1 cellular context compared by ENCODE assay signal in genomic region chr19:3573162-3573857, GRCh38.
TF ChIP-seq lines count a peak whose summit lies in the region.

No MANE protein-coding gene starts in this region.

TF ChIP-seq in GM23338, 12 proteins besides CTCF, POLR2A, EP300 and RAD21 (continued from another document):
- TF ChIP-seq, protein P1, sequence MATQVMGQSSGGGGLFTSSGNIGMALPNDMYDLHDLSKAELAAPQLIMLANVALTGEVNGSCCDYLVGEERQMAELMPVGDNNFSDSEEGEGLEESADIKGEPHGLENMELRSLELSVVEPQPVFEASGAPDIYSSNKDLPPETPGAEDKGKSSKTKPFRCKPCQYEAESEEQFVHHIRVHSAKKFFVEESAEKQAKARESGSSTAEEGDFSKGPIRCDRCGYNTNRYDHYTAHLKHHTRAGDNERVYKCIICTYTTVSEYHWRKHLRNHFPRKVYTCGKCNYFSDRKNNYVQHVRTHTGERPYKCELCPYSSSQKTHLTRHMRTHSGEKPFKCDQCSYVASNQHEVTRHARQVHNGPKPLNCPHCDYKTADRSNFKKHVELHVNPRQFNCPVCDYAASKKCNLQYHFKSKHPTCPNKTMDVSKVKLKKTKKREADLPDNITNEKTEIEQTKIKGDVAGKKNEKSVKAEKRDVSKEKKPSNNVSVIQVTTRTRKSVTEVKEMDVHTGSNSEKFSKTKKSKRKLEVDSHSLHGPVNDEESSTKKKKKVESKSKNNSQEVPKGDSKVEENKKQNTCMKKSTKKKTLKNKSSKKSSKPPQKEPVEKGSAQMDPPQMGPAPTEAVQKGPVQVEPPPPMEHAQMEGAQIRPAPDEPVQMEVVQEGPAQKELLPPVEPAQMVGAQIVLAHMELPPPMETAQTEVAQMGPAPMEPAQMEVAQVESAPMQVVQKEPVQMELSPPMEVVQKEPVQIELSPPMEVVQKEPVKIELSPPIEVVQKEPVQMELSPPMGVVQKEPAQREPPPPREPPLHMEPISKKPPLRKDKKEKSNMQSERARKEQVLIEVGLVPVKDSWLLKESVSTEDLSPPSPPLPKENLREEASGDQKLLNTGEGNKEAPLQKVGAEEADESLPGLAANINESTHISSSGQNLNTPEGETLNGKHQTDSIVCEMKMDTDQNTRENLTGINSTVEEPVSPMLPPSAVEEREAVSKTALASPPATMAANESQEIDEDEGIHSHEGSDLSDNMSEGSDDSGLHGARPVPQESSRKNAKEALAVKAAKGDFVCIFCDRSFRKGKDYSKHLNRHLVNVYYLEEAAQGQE (IDR thresholded peaks at IDR 0.05; ENCODE audit: unreplicated experiment): no peak
- TF ChIP-seq NANOG (IDR thresholded peaks at IDR 0.05; ENCODE audit: borderline replicate concordance) (no peak), STAT1 (IDR thresholded peaks at IDR 0.05; ENCODE audit: unreplicated experiment) (no peak), ZNF331 (CRISPR knock-in tag; IDR thresholded peaks at IDR 0.05; ENCODE audit: low read depth) (no peak), CREB1 (CRISPR knock-in tag; IDR thresholded peaks at IDR 0.05; ENCODE audit: low read depth) (no peak), ZNF114 (CRISPR knock-in tag; IDR thresholded peaks at IDR 0.05) (no peak), EZH2 (IDR thresholded peaks at IDR 0.05; ENCODE audit: low read depth, unreplicated experiment) (no peak)
- TF ChIP-seq, protein P2, sequence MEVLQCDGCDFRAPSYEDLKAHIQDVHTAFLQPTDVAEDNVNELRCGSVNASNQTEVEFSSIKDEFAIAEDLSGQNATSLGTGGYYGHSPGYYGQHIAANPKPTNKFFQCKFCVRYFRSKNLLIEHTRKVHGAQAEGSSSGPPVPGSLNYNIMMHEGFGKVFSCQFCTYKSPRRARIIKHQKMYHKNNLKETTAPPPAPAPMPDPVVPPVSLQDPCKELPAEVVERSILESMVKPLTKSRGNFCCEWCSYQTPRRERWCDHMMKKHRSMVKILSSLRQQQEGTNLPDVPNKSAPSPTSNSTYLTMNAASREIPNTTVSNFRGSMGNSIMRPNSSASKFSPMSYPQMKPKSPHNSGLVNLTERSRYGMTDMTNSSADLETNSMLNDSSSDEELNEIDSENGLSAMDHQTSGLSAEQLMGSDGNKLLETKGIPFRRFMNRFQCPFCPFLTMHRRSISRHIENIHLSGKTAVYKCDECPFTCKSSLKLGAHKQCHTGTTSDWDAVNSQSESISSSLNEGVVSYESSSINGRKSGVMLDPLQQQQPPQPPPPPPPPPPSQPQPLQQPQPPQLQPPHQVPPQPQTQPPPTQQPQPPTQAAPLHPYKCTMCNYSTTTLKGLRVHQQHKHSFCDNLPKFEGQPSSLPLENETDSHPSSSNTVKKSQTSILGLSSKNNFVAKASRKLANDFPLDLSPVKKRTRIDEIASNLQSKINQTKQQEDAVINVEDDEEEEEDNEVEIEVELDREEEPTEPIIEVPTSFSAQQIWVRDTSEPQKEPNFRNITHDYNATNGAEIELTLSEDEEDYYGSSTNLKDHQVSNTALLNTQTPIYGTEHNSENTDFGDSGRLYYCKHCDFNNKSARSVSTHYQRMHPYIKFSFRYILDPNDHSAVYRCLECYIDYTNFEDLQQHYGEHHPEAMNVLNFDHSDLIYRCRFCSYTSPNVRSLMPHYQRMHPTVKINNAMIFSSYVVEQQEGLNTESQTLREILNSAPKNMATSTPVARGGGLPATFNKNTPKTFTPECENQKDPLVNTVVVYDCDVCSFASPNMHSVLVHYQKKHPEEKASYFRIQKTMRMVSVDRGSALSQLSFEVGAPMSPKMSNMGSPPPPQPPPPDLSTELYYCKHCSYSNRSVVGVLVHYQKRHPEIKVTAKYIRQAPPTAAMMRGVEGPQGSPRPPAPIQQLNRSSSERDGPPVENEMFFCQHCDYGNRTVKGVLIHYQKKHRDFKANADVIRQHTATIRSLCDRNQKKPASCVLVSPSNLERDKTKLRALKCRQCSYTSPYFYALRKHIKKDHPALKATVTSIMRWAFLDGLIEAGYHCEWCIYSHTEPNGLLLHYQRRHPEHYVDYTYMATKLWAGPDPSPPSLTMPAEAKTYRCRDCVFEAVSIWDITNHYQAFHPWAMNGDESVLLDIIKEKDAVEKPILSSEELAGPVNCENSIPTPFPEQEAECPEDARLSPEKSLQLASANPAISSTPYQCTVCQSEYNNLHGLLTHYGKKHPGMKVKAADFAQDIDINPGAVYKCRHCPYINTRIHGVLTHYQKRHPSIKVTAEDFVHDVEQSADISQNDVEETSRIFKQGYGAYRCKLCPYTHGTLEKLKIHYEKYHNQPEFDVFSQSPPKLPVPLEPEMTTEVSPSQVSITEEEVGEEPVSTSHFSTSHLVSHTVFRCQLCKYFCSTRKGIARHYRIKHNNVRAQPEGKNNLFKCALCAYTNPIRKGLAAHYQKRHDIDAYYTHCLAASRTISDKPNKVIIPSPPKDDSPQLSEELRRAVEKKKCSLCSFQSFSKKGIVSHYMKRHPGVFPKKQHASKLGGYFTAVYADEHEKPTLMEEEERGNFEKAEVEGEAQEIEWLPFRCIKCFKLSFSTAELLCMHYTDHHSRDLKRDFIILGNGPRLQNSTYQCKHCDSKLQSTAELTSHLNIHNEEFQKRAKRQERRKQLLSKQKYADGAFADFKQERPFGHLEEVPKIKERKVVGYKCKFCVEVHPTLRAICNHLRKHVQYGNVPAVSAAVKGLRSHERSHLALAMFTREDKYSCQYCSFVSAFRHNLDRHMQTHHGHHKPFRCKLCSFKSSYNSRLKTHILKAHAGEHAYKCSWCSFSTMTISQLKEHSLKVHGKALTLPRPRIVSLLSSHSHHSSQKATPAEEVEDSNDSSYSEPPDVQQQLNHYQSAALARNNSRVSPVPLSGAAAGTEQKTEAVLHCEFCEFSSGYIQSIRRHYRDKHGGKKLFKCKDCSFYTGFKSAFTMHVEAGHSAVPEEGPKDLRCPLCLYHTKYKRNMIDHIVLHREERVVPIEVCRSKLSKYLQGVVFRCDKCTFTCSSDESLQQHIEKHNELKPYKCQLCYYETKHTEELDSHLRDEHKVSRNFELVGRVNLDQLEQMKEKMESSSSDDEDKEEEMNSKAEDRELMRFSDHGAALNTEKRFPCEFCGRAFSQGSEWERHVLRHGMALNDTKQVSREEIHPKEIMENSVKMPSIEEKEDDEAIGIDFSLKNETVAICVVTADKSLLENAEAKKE (CRISPR knock-in tag; IDR thresholded peaks at IDR 0.05): no peak
